In the genomic region with DNA sequence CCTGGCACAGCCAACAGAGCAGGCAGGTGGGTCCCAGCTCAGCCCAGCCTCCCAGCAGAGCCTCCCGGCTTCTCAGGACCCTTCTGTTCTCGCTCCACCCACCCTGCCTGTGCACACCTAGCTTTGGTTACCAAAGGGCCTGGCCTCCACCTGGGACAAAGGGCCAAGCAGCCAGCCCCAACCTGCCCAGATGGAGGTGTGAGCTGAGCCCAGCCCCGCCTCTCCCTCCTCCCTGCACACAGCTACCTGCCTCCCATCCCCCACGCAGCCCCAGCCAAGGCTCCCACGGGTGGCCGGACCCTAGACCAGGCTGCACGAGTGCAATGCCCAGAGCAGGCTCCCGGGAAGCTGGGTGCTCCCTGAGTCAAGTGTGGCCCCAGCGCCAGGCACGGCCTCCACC, we compare ENCODE assay signal across 12 cellular contexts. TPM values are rescaled to one million over a fixed set of nuclear protein-coding genes. Genes with fewer than 3 reads are reported as not detected.
DNase-seq lines count a peak whose midpoint lies in the region; ATAC-seq and TF ChIP-seq lines count a peak whose summit lies in the region.
"Had no signal": no experiment of that assay in that cellular context is flagged by ENCODE, and none has a peak within 500 bp of the region (broad histone marks: within the 10 kb centered on the region; RNA-seq: fewer than 3 reads in every experiment).

No MANE protein-coding gene starts in this region.

- H3K4me3 ChIP-seq in HUES6 (ENCODE audit: low read depth, low read length): no peak overlapping the region
- no peak overlapping the region for H3K4me3 ChIP-seq in RWPE2 (ENCODE audit: severe bottlenecking)
- no peak overlapping the region for H3K4me3 ChIP-seq in A673 (ENCODE audit: low read depth, low read length, poor library complexity, severe bottlenecking)
- H3K4me3 ChIP-seq: MG63, thyroid gland had no signal

- POLR2A ChIA-PET in A673 (lab: Charles Lee; ENCODE audit: low non-redundant PET): interaction anchor here (0.6 kb wide), 1 partner anchor 10 kb away, joined by 3 read pairs; no protein-coding TSS in a partner anchor

- peak; percentile 49 for ATAC-seq in RWPE2 (ENCODE audit: low read depth)
- ATAC-seq in left colon: peak; percentile 51
- ATAC-seq in HG03097 (IDR thresholded peaks at IDR 0.05; ENCODE audit: low FRiP score, unreplicated experiment): no peak

- H3K27me3 ChIP-seq in HUES6 (ENCODE audit: control insufficient read depth, insufficient read depth, low read length): no peaks in the 10 kb centered on the region
- H3K27me3 ChIP-seq in RWPE2 (ENCODE audit: insufficient read depth, poor library complexity, severe bottlenecking): no peaks in the 10 kb centered on the region
- no peaks in the 10 kb centered on the region for H3K27me3 ChIP-seq in A673 (replicated peaks; ENCODE audit: insufficient read depth, low read depth, low read length, poor library complexity)
- H3K27me3 ChIP-seq: MG63, thyroid gland had no signal

- CTCF ChIA-PET in A673 (lab: Charles Lee): interaction anchor here (0.7 kb wide), 1 partner anchor 42 kb away, joined by 3 read pairs; no protein-coding TSS in a partner anchor

- TF ChIP-seq CTCF in 22Rv1 (IDR thresholded peaks at IDR 0.05): no peak
- TF ChIP-seq CTCF in RWPE2 (IDR thresholded peaks at IDR 0.05; ENCODE audit: poor library complexity, severe bottlenecking): no peak
- TF ChIP-seq CTCF in A673 (conservative IDR thresholded peaks at IDR 0.05; ENCODE audit: low read depth, low read length): no peak

- BruUV-seq in A673 (replicated peaks; lab: Mats Ljungman, UMichigan): no TSS peak

- peaks cover 30% of the 10 kb centered on the region for H3K4me1 ChIP-seq in HUES6 (ENCODE audit: control insufficient read depth, insufficient read depth, low read length)
- peaks cover 18% of the 10 kb centered on the region for H3K4me1 ChIP-seq in RWPE2 (ENCODE audit: insufficient read depth, poor library complexity, severe bottlenecking)
- peaks cover 13% of the 10 kb centered on the region for H3K4me1 ChIP-seq in A673 (ENCODE audit: insufficient read depth, low read length, poor library complexity, severe bottlenecking)

- H3K9me3 ChIP-seq in HUES6 (ENCODE audit: control insufficient read depth, insufficient read depth, low read depth, low read length): no peaks in the 10 kb centered on the region
- H3K9me3 ChIP-seq in RWPE2 (ENCODE audit: severe bottlenecking): no peaks in the 10 kb centered on the region
- H3K9me3 ChIP-seq in A673 (ENCODE audit: low read depth, low read length, poor library complexity, severe bottlenecking): no peaks in the 10 kb centered on the region
- H3K9me3 ChIP-seq: MG63, thyroid gland had no signal

- intact Hi-C loops in left colon (cut with DNase I, micrococcal nuclease) (loop anchor here in 1 of 2 donors (5.0 kb wide), 1 partner anchor 53 kb away; no protein-coding TSS in a partner anchor), A673 (cut with micrococcal nuclease; ENCODE audit: unreplicated experiment) (no loop called here)

- H3K36me3 ChIP-seq in HUES6 (ENCODE audit: control insufficient read depth, insufficient read depth, low read length): peaks cover 17% of the 10 kb centered on the region
- H3K36me3 ChIP-seq in RWPE2 (ENCODE audit: low read depth): peaks cover 9% of the 10 kb centered on the region; the same call in 1 of the 2 replicates
- H3K36me3 ChIP-seq in A673 (ENCODE audit: insufficient read depth, low read length, poor library complexity, severe bottlenecking): peaks cover 2% of the 10 kb centered on the region

- no peak for DNase-seq in RWPE2 (ENCODE audit: low spot score)
- DNase-seq in left colon: peak; percentile 85 to 86
- DNase-seq in HuH-7.5 (ENCODE audit: low spot score): no peak
- DNase-seq in SHP77 treated with DMSO at 0.1 percent for 48 hours (lab: John Stamatoyannopoulos, UW): no peak
- DNase-seq in A673 (ENCODE audit: low spot score): no peak
- DNase-seq: activated CD4-positive, alpha-beta T cell treated with anti-CD3 and anti-CD28 coated beads for 48 hours; activated effector memory CD4-positive, alpha-beta T cell treated with Interleukin-2 at 50 U/mL for 16 hours; MG63 had no signal

- H3K27ac ChIP-seq in 22Rv1: peak overlapping the region; percentile 32; the same call in 1 of the 2 replicates
- H3K27ac ChIP-seq in HUES6 (ENCODE audit: low read depth, low read length): no peak overlapping the region
- peak overlapping the region; percentile 25 for H3K27ac ChIP-seq in RWPE2 (ENCODE audit: poor library complexity, severe bottlenecking)
- H3K27ac ChIP-seq in A673 (ENCODE audit: low read depth, low read length, poor library complexity, severe bottlenecking): no peak overlapping the region
- H3K27ac ChIP-seq: thyroid gland had no signal

- H3K9ac ChIP-seq in HUES6 (ENCODE audit: low read length): peak overlapping the region; percentile 17

RNA-seq across cellular contexts. Expression of a gene that starts 5.6 kb away (rescaled TPM):
- total RNA-seq in left colon (100 to 1,000 TPM; 134 to 154 TPM), A673 (2021) (23.0 and 25.7 TPM in 2 replicates)

RNA-seq across cellular contexts. Expression of a gene that starts 6.4 kb away (rescaled TPM):
- total RNA-seq in left colon (10 to 100 TPM; 56.7 to 68.8 TPM), A673 (2021) (86.8 and 87.3 TPM in 2 replicates)

RNA-seq across cellular contexts. Expression of a gene that starts 6.5 kb away (rescaled TPM):
- total RNA-seq in left colon (10 to 100 TPM; 50.6 to 64.1 TPM), A673 (2021) (49.6 and 54.1 TPM in 2 replicates)

RNA-seq across cellular contexts. Expression of a gene that starts 10.5 kb away (rescaled TPM):
- 10 to 100 TPM; 36.2 to 40.0 TPM for total RNA-seq in left colon
- 37.5 and 41.8 TPM in 2 replicates for total RNA-seq in A673 (2021)

RNA-seq across cellular contexts. Expression of a gene that starts 10.6 kb away (rescaled TPM):
- total RNA-seq in left colon: 10 to 100 TPM; 12.1 to 18.8 TPM
- 40.2 and 41.5 TPM in 2 replicates for total RNA-seq in A673 (2021)

Comparison
In these comparisons a context has a peak if more than half of its experiments do, and no peak if none do; other contexts are left out.
1. H3K27ac ChIP-seq: peak in 22Rv1 (single experiment) and RWPE2 (single experiment); none in HUES6 (single experiment) and A673 (single experiment).
2. DNase-seq: peak in left colon (2 of 2); none in RWPE2 (single experiment), HuH-7.5 (single experiment), SHP77 treated with DMSO at 0.1 percent for 48 hours (single experiment) and A673 (single experiment).